In genomic region chr12:115088328-115088994, GRCh38 we compare ENCODE assay signal across 1 cellular context.
TF ChIP-seq lines count a peak whose summit lies in the region.

No MANE protein-coding gene starts in this region.

TF ChIP-seq in HepG2, 621 proteins besides CTCF, POLR2A, EP300 and RAD21 (continued from another document):
- TF ChIP-seq FOXP4 (CRISPR knock-in tag; IDR thresholded peaks at IDR 0.05) (no peak), NFRKB (IDR thresholded peaks at IDR 0.05) (no peak), PHF8 (CRISPR knock-in tag; IDR thresholded peaks at IDR 0.05) (no peak), SP140L (CRISPR knock-in tag; IDR thresholded peaks at IDR 0.05; ENCODE audit: borderline replicate concordance) (no peak), ZNF430 (CRISPR knock-in tag; IDR thresholded peaks at IDR 0.05) (no peak), ADNP (CRISPR knock-in tag; IDR thresholded peaks at IDR 0.05) (no peak), KLF13 (CRISPR knock-in tag; IDR thresholded peaks at IDR 0.05) (no peak), ZFP41 (CRISPR knock-in tag; IDR thresholded peaks at IDR 0.05; ENCODE audit: borderline replicate concordance) (no peak), ZMAT5 (CRISPR knock-in tag; IDR thresholded peaks at IDR 0.05; ENCODE audit: borderline replicate concordance, low read depth) (no peak), ZNF652 (CRISPR knock-in tag; IDR thresholded peaks at IDR 0.05; ENCODE audit: borderline replicate concordance, low read depth) (no peak), RFX1 (IDR thresholded peaks at IDR 0.05) (no peak), YEATS2 (CRISPR knock-in tag; IDR thresholded peaks at IDR 0.05; ENCODE audit: borderline replicate concordance) (no peak), ZC3H13 (CRISPR knock-in tag; IDR thresholded peaks at IDR 0.05) (no peak), GABPB1 (CRISPR knock-in tag; IDR thresholded peaks at IDR 0.05) (no peak), ZNF605 (CRISPR knock-in tag; IDR thresholded peaks at IDR 0.05) (no peak), ZNF567 (CRISPR knock-in tag; IDR thresholded peaks at IDR 0.05; ENCODE audit: borderline replicate concordance) (no peak), NFAT5 (CRISPR knock-in tag; IDR thresholded peaks at IDR 0.05) (no peak), ZNF34 (CRISPR knock-in tag; IDR thresholded peaks at IDR 0.05; ENCODE audit: borderline replicate concordance) (no peak), KDM3A (CRISPR knock-in tag; IDR thresholded peaks at IDR 0.05; ENCODE audit: low read depth) (no peak), ZNF350 (CRISPR knock-in tag; IDR thresholded peaks at IDR 0.05; ENCODE audit: borderline replicate concordance, low read depth) (no peak), RCOR2 (CRISPR knock-in tag; IDR thresholded peaks at IDR 0.05) (no peak), ZBTB7B (CRISPR knock-in tag; IDR thresholded peaks at IDR 0.05) (no peak), ELF3 (CRISPR knock-in tag; IDR thresholded peaks at IDR 0.05) (no peak), SAP130 (CRISPR knock-in tag; IDR thresholded peaks at IDR 0.05; ENCODE audit: low read depth) (no peak), ZSCAN21 (CRISPR knock-in tag; IDR thresholded peaks at IDR 0.05; ENCODE audit: borderline replicate concordance) (no peak), MEIS1 (CRISPR knock-in tag; IDR thresholded peaks at IDR 0.05; ENCODE audit: borderline replicate concordance) (no peak), PRDM10 (CRISPR knock-in tag; IDR thresholded peaks at IDR 0.05; ENCODE audit: low read depth) (no peak), ZNF407 (CRISPR knock-in tag; IDR thresholded peaks at IDR 0.05; ENCODE audit: not compliant biosample characterization) (no peak), SKIL (CRISPR knock-in tag; IDR thresholded peaks at IDR 0.05; ENCODE audit: borderline replicate concordance) (peak; percentile 62; the same call in 1 of the 2 replicates), HNRNPUL1 (IDR thresholded peaks at IDR 0.05; ENCODE audit: low read depth, low read length) (no peak), CHCHD3 (CRISPR knock-in tag; IDR thresholded peaks at IDR 0.05) (no peak), ZFYVE20 (CRISPR knock-in tag; IDR thresholded peaks at IDR 0.05; ENCODE audit: borderline replicate concordance, low read depth) (no peak), ATF3 (CRISPR knock-in tag; IDR thresholded peaks at IDR 0.05) (peak; percentile 31; the same call in 1 of the 2 replicates)
